Comparison of ENCODE assay signal across 10 cellular contexts in the genomic region with DNA sequence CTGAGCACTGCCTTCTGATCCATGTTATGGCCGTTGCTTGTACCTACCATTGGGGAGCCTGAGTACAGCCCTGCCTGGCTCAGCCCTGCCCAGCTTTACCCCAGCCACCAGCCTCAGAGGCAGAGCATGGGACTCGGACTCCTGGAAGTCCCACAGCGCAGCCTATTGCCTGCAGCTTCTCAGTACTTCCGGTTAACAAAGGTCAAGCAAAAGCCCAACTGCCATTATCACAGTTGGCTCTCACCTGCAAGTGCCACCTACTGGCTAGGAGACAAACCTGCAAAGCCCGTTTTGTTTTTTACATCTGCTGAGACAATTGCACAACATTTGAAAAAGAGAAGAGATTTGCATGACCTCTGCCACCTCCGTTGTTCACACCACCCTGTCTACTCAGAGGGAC.
DNase-seq lines count a peak whose midpoint lies in the region; ATAC-seq lines count a peak whose summit lies in the region.
"Had no signal": no experiment of that assay in that cellular context is flagged by ENCODE, and none has a peak within 500 bp of the region (broad histone marks: within the 10 kb centered on the region; RNA-seq: fewer than 3 reads in every experiment).

No MANE protein-coding gene starts in this region.

- H3K79me2 ChIP-seq in mesendoderm (ENCODE audit: control insufficient read depth, insufficient read depth, low read length) = no peaks in the 10 kb centered on the region

- no peak overlapping the region for H4K5ac ChIP-seq in mesendoderm (ENCODE audit: low read length)

- H2AK5ac ChIP-seq in mesendoderm (ENCODE audit: low read length) = no peak overlapping the region

- H3K18ac ChIP-seq in mesendoderm (ENCODE audit: low read length) = no peak overlapping the region

- H2BK15ac ChIP-seq in mesendoderm (replicated peaks; ENCODE audit: low read depth) = no peak overlapping the region

- no peaks in the 10 kb centered on the region for H3K36me3 ChIP-seq in mesendoderm (ENCODE audit: control insufficient read depth, insufficient read depth, low read length)
- H3K36me3 ChIP-seq: left ventricle myocardium inferior had no signal

- H3K4me1 ChIP-seq in mesendoderm (ENCODE audit: control insufficient read depth, low read depth, low read length) (no peaks in the 10 kb centered on the region), right cardiac atrium (ENCODE audit: control insufficient read depth, insufficient read depth, low read length) (no peaks in the 10 kb centered on the region)
- H3K4me1 ChIP-seq: left ventricle myocardium inferior had no signal

- intact Hi-C loops in right cardiac atrium (cut with DNase I) = no loop called here

- H3K27me3 ChIP-seq in mesendoderm (ENCODE audit: insufficient read depth, low read length, poor library complexity) (no peaks in the 10 kb centered on the region), right cardiac atrium (ENCODE audit: control insufficient read depth, insufficient read depth) (no peaks in the 10 kb centered on the region)

- H4K8ac ChIP-seq in mesendoderm (ENCODE audit: low read depth, low read length) = no peak overlapping the region

- no peak overlapping the region for H2BK120ac ChIP-seq in mesendoderm (ENCODE audit: low read depth, low read length)

- no peak overlapping the region for H3K23ac ChIP-seq in mesendoderm (ENCODE audit: low read length)

- no peak overlapping the region for H3K4me2 ChIP-seq in mesendoderm (ENCODE audit: low read length)

- peak overlapping the region; percentile 43 for H2BK5ac ChIP-seq in mesendoderm (ENCODE audit: low read length)

- peak; percentile 19 for DNase-seq in SKM-1 treated with dmso at 0.1 percent for 144 hours (lab: John Stamatoyannopoulos, UW; ENCODE audit: unreplicated experiment)
- peak; percentile 96 for DNase-seq in mesendoderm
- no peak for DNase-seq in NCI-H128 (lab: John Stamatoyannopoulos, UW; ENCODE audit: unreplicated experiment)
- DNase-seq in right cardiac atrium = no peak
- DNase-seq in SIG-M5 treated with dmso at 0.1 percent for 504 hours (lab: John Stamatoyannopoulos, UW; ENCODE audit: unreplicated experiment) = no peak
- DNase-seq: cortex of kidney, left ventricle myocardium inferior had no signal

- ATAC-seq in GM18511 (IDR thresholded peaks at IDR 0.05; ENCODE audit: unreplicated experiment) (peak; percentile 26), HG03342 (IDR thresholded peaks at IDR 0.05; ENCODE audit: unreplicated experiment) (peak; percentile 14), right cardiac atrium (no peak)

- H3K9me3 ChIP-seq in right cardiac atrium (ENCODE audit: control insufficient read depth, low read length) = no peaks in the 10 kb centered on the region

- H3K27ac ChIP-seq in mesendoderm (ENCODE audit: low read depth, low read length) = no peak overlapping the region
- H3K27ac ChIP-seq in right cardiac atrium (ENCODE audit: low read length) = no peak overlapping the region
- H3K27ac ChIP-seq: left ventricle myocardium inferior, skin epidermis had no signal

- H3K9ac ChIP-seq in mesendoderm (ENCODE audit: low read length) = no peak overlapping the region

- H3K4me3 ChIP-seq in mesendoderm (ENCODE audit: low read length) (no peak overlapping the region), right cardiac atrium (ENCODE audit: low read length) (no peak overlapping the region)
- H3K4me3 ChIP-seq: left ventricle myocardium inferior, skin epidermis had no signal

- peak overlapping the region; percentile 40 for H3K4ac ChIP-seq in mesendoderm (ENCODE audit: low read depth, low read length)

- H3K79me1 ChIP-seq in mesendoderm (ENCODE audit: low read length) = no peaks in the 10 kb centered on the region

- no CpG with 5 or more reads among the region's 6 CpGs for WGBS in mesendoderm (ENCODE audit: extremely low coverage, insufficient coverage, low lambda C conversion rate)
- WGBS in right cardiac atrium = 76% methylated on average over 6 of the region's 6 CpGs

- peak overlapping the region; percentile 78 for H3K56ac ChIP-seq in mesendoderm (ENCODE audit: low read length)

Comparison
In these comparisons a context has a peak if more than half of its experiments do, and no peak if none do; other contexts are left out.
1. ATAC-seq: peak in GM18511 (single experiment) and HG03342 (single experiment); none in right cardiac atrium (0 of 2).
2. DNase-seq: peak in SKM-1 treated with dmso at 0.1 percent for 144 hours (single experiment) and mesendoderm (single experiment); none in NCI-H128 (single experiment), right cardiac atrium (0 of 3) and SIG-M5 treated with dmso at 0.1 percent for 504 hours (single experiment).